ENCODE assay signal across 9 cellular contexts in genomic region chr11:121538054-121538453, GRCh38.
DNase-seq lines count a peak whose midpoint lies in the region; ATAC-seq and TF ChIP-seq lines count a peak whose summit lies in the region.
"Had no signal": no experiment of that assay in that cellular context is flagged by ENCODE, and none has a peak within 500 bp of the region (broad histone marks: within the 10 kb centered on the region; RNA-seq: fewer than 3 reads in every experiment).

No MANE protein-coding gene starts in this region.

- H4K20me1 ChIP-seq in smooth muscle cell (ENCODE audit: low read depth), result no peaks in the 10 kb centered on the region

- no peak overlapping the region for H3K9ac ChIP-seq in smooth muscle cell (ENCODE audit: low read depth)

- no peaks in the 10 kb centered on the region for H3K4me1 ChIP-seq in smooth muscle cell (ENCODE audit: low read depth)

- DNase-seq in activated naive CD4-positive, alpha-beta T cell treated with Interleukin-2 at 50 U/mL for 16 hours, result peak; percentile 14
- DNase-seq in activated naive CD4-positive, alpha-beta T cell treated with anti-CD3 and anti-CD28 coated beads, Interleukin-2, amount 50 U/mL, for 16 hours, result no peak
- no peak for DNase-seq in natural killer cell
- no peak for DNase-seq in iPS-NIHi7 (ENCODE audit: extremely low spot score)
- DNase-seq in smooth muscle cell (lab: John Stamatoyannopoulos, UW; ENCODE audit: unreplicated experiment), result no peak
- no peak for DNase-seq in KBM-7
- DNase-seq: glutamatergic neuron had no signal

- H3F3A ChIP-seq in smooth muscle cell (ENCODE audit: low read depth), result no peaks in the 10 kb centered on the region

- peaks cover 26% of the 10 kb centered on the region for H3K36me3 Mint-ChIP-seq in natural killer cell

- in situ Hi-C loops in KBM-7 (cut with MboI; ENCODE audit: low pct_unique_long_range_greater_than_20kb, low sequenced_read_pairs), result no loop called here

- no peak overlapping the region for H3K4me3 ChIP-seq in smooth muscle cell

- intact Hi-C loops in natural killer cell (cut with micrococcal nuclease), result no loop called here

- no peak for TF ChIP-seq CTCF in natural killer cell (IDR thresholded peaks at IDR 0.05)
- TF ChIP-seq CTCF in smooth muscle cell (IDR thresholded peaks at IDR 0.05; ENCODE audit: borderline replicate concordance, insufficient read depth, poor library complexity, severe bottlenecking), result no peak

- no peak overlapping the region for H2AFZ ChIP-seq in smooth muscle cell (ENCODE audit: low read depth)

- peak; percentile 71 for ATAC-seq in GM21526 (IDR thresholded peaks at IDR 0.05; ENCODE audit: low FRiP score, unreplicated experiment)
- ATAC-seq in HG03432 (IDR thresholded peaks at IDR 0.05; ENCODE audit: unreplicated experiment), result peak; percentile 83
- no peak for ATAC-seq in natural killer cell

- no peaks in the 10 kb centered on the region for H3K9me3 ChIP-seq in smooth muscle cell (replicated peaks; ENCODE audit: low read depth)

- no peaks in the 10 kb centered on the region for H3K36me3 ChIP-seq in smooth muscle cell (ENCODE audit: low read depth)

- no peaks in the 10 kb centered on the region for H3K27me3 ChIP-seq in smooth muscle cell (ENCODE audit: low read depth)

- no peak overlapping the region for H3K4me3 Mint-ChIP-seq in natural killer cell

- H3K27me3 Mint-ChIP-seq in natural killer cell (ENCODE audit: low read depth in 2 of 2), result no peaks in the 10 kb centered on the region

- H3K4me1 Mint-ChIP-seq in natural killer cell, result peaks cover 33 to 57% of the 10 kb centered on the region in 2 donors

- H3K4me2 ChIP-seq in smooth muscle cell, result no peak overlapping the region

- peak overlapping the region; percentile 82 for H3K27ac Mint-ChIP-seq in natural killer cell

- no peaks in the 10 kb centered on the region for H3K79me2 ChIP-seq in smooth muscle cell (ENCODE audit: low read depth)

- WGBS in smooth muscle cell (ENCODE audit: low lambda C conversion rate), result 100% methylated on average over 1 of the region's 1 CpG

- H3K27ac ChIP-seq in smooth muscle cell (ENCODE audit: low read depth), result no peak overlapping the region

- H3K9me3 Mint-ChIP-seq in natural killer cell, result no peaks in the 10 kb centered on the region

Comparison
In these comparisons a context has a peak if more than half of its experiments do, and no peak if none do; other contexts are left out.
1. ATAC-seq: peak in GM21526 (single experiment) and HG03432 (single experiment); none in natural killer cell (0 of 3).